In the genomic region with DNA sequence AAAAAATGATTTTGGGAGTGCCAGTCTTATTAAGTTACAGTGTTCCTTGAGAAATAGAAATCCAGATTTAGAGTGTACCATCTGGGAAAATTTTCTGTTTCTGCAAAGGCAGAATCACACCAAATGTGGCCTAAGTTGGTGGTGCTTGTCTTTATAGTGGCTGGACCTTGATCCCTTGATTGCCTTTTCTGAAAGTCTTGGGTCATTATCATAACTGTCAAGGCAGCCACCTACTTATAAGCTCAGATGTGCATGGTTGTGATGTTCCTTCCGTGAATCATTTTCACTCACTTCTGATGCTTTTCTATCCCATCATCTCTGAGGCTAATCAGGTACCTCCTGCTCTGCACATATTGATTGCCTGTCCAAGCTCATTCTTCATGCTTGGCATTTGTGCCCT, we compare ENCODE assay signal across 28 cellular contexts.
"Had no signal": no experiment of that assay in that cellular context is flagged by ENCODE, and none has a peak within 500 bp of the region (broad histone marks: within the 10 kb centered on the region; RNA-seq: fewer than 3 reads in every experiment).

No MANE protein-coding gene starts in this region.

- H3K27me3 ChIP-seq: neutrophil, pancreas, right lobe of liver, sigmoid colon, spleen, suprapubic skin, testis, tibial artery, transverse colon, upper lobe of right lung, uterus had no signal

- H3K36me3 ChIP-seq: neutrophil, pancreas, prostate gland, right lobe of liver, sigmoid colon, suprapubic skin, transverse colon, upper lobe of right lung, uterus had no signal

- FAIRE-seq: pancreas had no signal

- ATAC-seq: naive thymus-derived CD8-positive, alpha-beta T cell; natural killer cell treated with Interleukin-12 subunit alpha and Interleukin-12 subunit beta and Interleukin-15 and Interleukin-18, amount 100 ng/mL, for 72 hours; pancreas; right cardiac atrium; right lobe of liver; stimulated activated memory B cell treated with anti-CD40 and anti-IgM and Interleukin-4, amounts not matched to agents 10 μg/mL and 1 μg/mL and 100 μg/mL, for 72 hours; stimulated activated naive CD8-positive, alpha-beta T cell treated with anti-CD3 and anti-CD28 coated beads, Interleukin-15, amount 100 ng/mL, for 72 hours; stimulated activated naive CD8-positive, alpha-beta T cell treated with anti-CD3 and anti-CD28 coated beads, Interleukin-15, Interleukin-2, amounts not matched to agents 100 U/mL and 50 U/mL, for 24 hours; upper lobe of right lung had no signal

- H3K4me1 ChIP-seq: prostate gland, right lobe of liver, testis, uterus had no signal

- H3K4me3 ChIP-seq: pancreas, prostate gland, right lobe of liver, sigmoid colon, smooth muscle cell, spleen, suprapubic skin, testis, tibial artery, transverse colon, upper lobe of right lung, uterus had no signal

- DNase-seq: naive thymus-derived CD8-positive, alpha-beta T cell; nephron progenitor cell; nucleus accumbens; pancreas; right cardiac atrium; right lobe of liver; sigmoid colon; spleen; stimulated activated CD4-positive, alpha-beta T cell treated with anti-CD3 and anti-CD28 coated beads, Interleukin-12 subunit alpha, Interleukin-12 subunit beta, amount 100 ng/mL, for 4 hours; stimulated activated CD4-positive, alpha-beta T cell treated with anti-CD3 and anti-CD28 coated beads, Interleukin-1b, Interleukin-23, amount 100 ng/mL, for 48 hours; stimulated activated CD4-positive, alpha-beta T cell treated with anti-CD3 and anti-CD28 coated beads, Interleukin-4, amount 100 ng/mL, for 1 hour; stimulated activated CD4-positive, alpha-beta T cell treated with anti-CD3 and anti-CD28 coated beads, Interleukin-4, amount 100 ng/mL, for 4 hours; stimulated activated CD8-positive, alpha-beta memory T cell treated with anti-CD3 and anti-CD28 coated beads, Interleukin-4, amount 100 ng/mL, for 48 hours; stimulated activated naive CD4-positive, alpha-beta T cell; stimulated activated naive CD8-positive, alpha-beta T cell treated with anti-CD3 and anti-CD28 coated beads, Interleukin-15, amount 100 ng/mL, for 72 hours; stimulated activated naive CD8-positive, alpha-beta T cell treated with anti-CD3 and anti-CD28 coated beads, Interleukin-15, Interleukin-2, amounts not matched to agents 100 U/mL and 50 U/mL, for 24 hours; substantia nigra; testis; tibial artery; transverse colon; upper lobe of right lung; uterus had no signal

- H3K9me3 ChIP-seq: neutrophil, pancreas, prostate gland, right lobe of liver, sigmoid colon, spleen, suprapubic skin, testis, tibial artery, transverse colon, upper lobe of right lung, uterus had no signal

- H3K27ac ChIP-seq: neutrophil, pancreas, prostate gland, right lobe of liver, sigmoid colon, spleen, suprapubic skin, testis, tibial artery, upper lobe of right lung, uterus had no signal
